In the genomic region with DNA sequence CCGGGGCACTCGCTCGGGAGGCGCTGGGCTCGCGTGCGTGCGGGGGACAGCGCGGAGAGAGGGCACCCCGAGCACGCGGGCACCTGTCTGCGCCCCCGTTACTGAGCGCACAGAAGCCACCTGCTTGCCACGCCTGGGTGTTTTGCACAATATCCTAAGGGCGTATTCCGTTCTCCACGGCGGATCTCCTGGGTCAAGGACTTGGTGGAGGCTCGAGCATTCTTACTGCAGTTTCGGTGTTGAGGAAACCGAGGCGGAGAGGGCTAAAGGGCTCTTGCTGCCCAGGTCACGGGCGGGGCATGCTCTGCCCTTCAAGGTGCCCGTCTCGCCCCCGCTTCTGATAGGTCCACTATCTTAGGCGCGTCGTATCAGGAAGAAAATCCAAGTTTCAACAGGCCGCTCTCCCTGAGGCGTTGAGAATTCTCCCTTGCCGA, we compare ENCODE assay signal across 8 cellular contexts.
DNase-seq lines count a peak whose midpoint lies in the region; ATAC-seq lines count a peak whose summit lies in the region.

No MANE protein-coding gene starts in this region.

- peaks cover 8% of the 10 kb centered on the region for H3K9me3 ChIP-seq in iPS-18a (ENCODE audit: control insufficient read depth, low read depth, low read length)

- in situ Hi-C loops in KBM-7 (cut with MboI; ENCODE audit: low pct_unique_long_range_greater_than_20kb, low sequenced_read_pairs): no loop called here

- DNase-seq in NOMO-1 (lab: John Stamatoyannopoulos, UW; ENCODE audit: unreplicated experiment in 2 of 2): peak; percentile 15 to 27
- DNase-seq in NOMO-1 treated with dmso at 0.1 percent for 144 hours (lab: John Stamatoyannopoulos, UW; ENCODE audit: unreplicated experiment): no peak
- peak; percentile 50 for DNase-seq in KBM-7
- DNase-seq in amniotic epithelial cell (ENCODE audit: low read depth): peak; percentile 5
- DNase-seq in stimulated activated CD8-positive, alpha-beta memory T cell treated with anti-CD3 and anti-CD28 coated beads, Interleukin-2, amount 100 ng/mL, for 48 hours (ENCODE audit: low read depth in 2 of 2): peak; percentile 3 to 10
- DNase-seq in germinal center (ENCODE audit: low spot score): no peak

- ATAC-seq in HG03378 (IDR thresholded peaks at IDR 0.05; ENCODE audit: unreplicated experiment): no peak

- peak overlapping the region; percentile 60 for H3K4me3 ChIP-seq in iPS-18a (ENCODE audit: low read length)

- no peaks in the 10 kb centered on the region for H3K4me1 ChIP-seq in iPS-18a (ENCODE audit: control insufficient read depth, low read depth, low read length)

- peaks cover 20% of the 10 kb centered on the region for H3K27me3 ChIP-seq in iPS-18a (ENCODE audit: control insufficient read depth, insufficient read depth, low read length)

- no peaks in the 10 kb centered on the region for H3K36me3 ChIP-seq in iPS-18a (ENCODE audit: control insufficient read depth, low read depth, low read length)

- H3K9ac ChIP-seq in iPS-18a (ENCODE audit: low read length): no peak overlapping the region

- H3K27ac ChIP-seq in iPS-18a (ENCODE audit: low read length): no peak overlapping the region

Comparison
In these comparisons a context has a peak if more than half of its experiments do, and no peak if none do; other contexts are left out.
1. DNase-seq: peak in NOMO-1 (2 of 2), KBM-7 (single experiment), amniotic epithelial cell (single experiment) and stimulated activated CD8-positive, alpha-beta memory T cell treated with anti-CD3 and anti-CD28 coated beads, Interleukin-2, amount 100 ng/mL, for 48 hours (2 of 2); none in NOMO-1 treated with dmso at 0.1 percent for 144 hours (single experiment) and germinal center (single experiment).